ENCODE assay signal across 26 cellular contexts in genomic region chr3:87359025-87359424, GRCh38.
DNase-seq lines count a peak whose midpoint lies in the region; ATAC-seq, FAIRE-seq and TF ChIP-seq lines count a peak whose summit lies in the region.
"Had no signal": no experiment of that assay in that cellular context is flagged by ENCODE, and none has a peak within 500 bp of the region (broad histone marks: within the 10 kb centered on the region; RNA-seq: fewer than 3 reads in every experiment).

No MANE protein-coding gene starts in this region.

- H3K4me2 ChIP-seq in PC-3 (ENCODE audit: low read length) = 0 out of 2 replicates have a peak overlapping the region, but pooled peaks have one; percentile 62
- H3K4me2 ChIP-seq: BLaER1 had no signal

- H3K4me1 ChIP-seq in PC-3 (ENCODE audit: insufficient read depth, low read length) = peaks cover 34% of the 10 kb centered on the region
- H3K4me1 ChIP-seq in pancreas = peaks cover 4 to 10% (median 5%) of the 10 kb centered on the region in 3 donors
- no peaks in the 10 kb centered on the region for H3K4me1 ChIP-seq in psoas muscle
- H3K4me1 ChIP-seq: BE2C, BLaER1 had no signal

- no peaks in the 10 kb centered on the region for H4K20me1 ChIP-seq in PC-3 (ENCODE audit: low read length)
- H4K20me1 ChIP-seq: BLaER1 had no signal

- no peak for FAIRE-seq in pancreas (lab: Jason Lieb, UNC)
- FAIRE-seq: A204.1, GM12878, GM12892, GM18507, GM19239 had no signal

- H3K79me2 ChIP-seq in PC-3 (ENCODE audit: low read length) = no peaks in the 10 kb centered on the region

- H3K4me3 ChIP-seq in PC-3 (ENCODE audit: low read length) = no peak overlapping the region
- no peak overlapping the region for H3K4me3 ChIP-seq in pancreas
- no peak overlapping the region for H3K4me3 ChIP-seq in psoas muscle
- H3K4me3 ChIP-seq: BLaER1, GM12878 had no signal

- no peak for TF ChIP-seq CTCF in PC-3 (conservative IDR thresholded peaks at IDR 0.05; ENCODE audit: low read depth, low read length)
- TF ChIP-seq CTCF in pancreas (IDR thresholded peaks at IDR 0.05) = no peak
- no peak for TF ChIP-seq CTCF in psoas muscle (IDR thresholded peaks at IDR 0.05)

- H3K27me3 ChIP-seq in PC-3 (ENCODE audit: low read length) = no peaks in the 10 kb centered on the region
- H3K27me3 ChIP-seq in pancreas = no peaks in the 10 kb centered on the region
- no peaks in the 10 kb centered on the region for H3K27me3 ChIP-seq in psoas muscle (ENCODE audit: insufficient read depth in 3 of 3, low read length in 2 of 3)
- H3K27me3 ChIP-seq: BLaER1 had no signal

- H3K36me3 ChIP-seq in PC-3 (ENCODE audit: low read depth, low read length) = no peaks in the 10 kb centered on the region
- no peaks in the 10 kb centered on the region for H3K36me3 ChIP-seq in pancreas
- H3K36me3 ChIP-seq in psoas muscle (ENCODE audit: insufficient read depth in 1 of 2, low read depth in 1 of 2) = no peaks in the 10 kb centered on the region
- H3K36me3 ChIP-seq: BE2C, BLaER1 had no signal

- intact Hi-C loops in PC-3 (cut with micrococcal nuclease) (loop anchor here (10.0 kb wide), 1 partner anchor 406 kb away; no protein-coding TSS in a partner anchor), pancreas (cut with DNase I) (loop anchor here in 1 of 3 donors (10.0 kb wide), 1 partner anchor 136 kb away; no protein-coding TSS in a partner anchor), psoas muscle (cut with DNase I) (loop anchor here in 1 of 2 donors (10.0 kb wide), 1 partner anchor 756 kb away; no protein-coding TSS in a partner anchor)

- 34 to 44% methylated on average over 4 of the region's 4 CpGs for WGBS in pancreas, 2 donors
- 54 to 80% (median 63%) methylated on average over 4 of the region's 4 CpGs for WGBS in psoas muscle, 3 donors

- H3F3A ChIP-seq in PC-3 (ENCODE audit: low read length, unreplicated experiment) = no peaks in the 10 kb centered on the region

- BruUV-seq in PC-3 (replicated peaks; lab: Mats Ljungman, UMichigan) = no TSS peak

- POLR2A ChIA-PET in PC-3 (lab: Charles Lee; ENCODE audit: unreplicated experiment) = no interaction called here

- peak; percentile 3 for DNase-seq in NCI-H2171 treated with DMSO at 0.1 percent for 48 hours (lab: John Stamatoyannopoulos, UW)
- DNase-seq in NCI-H2171 (lab: John Stamatoyannopoulos, UW) = no peak
- no peak for DNase-seq in PC-3
- DNase-seq in inferior parietal cortex (ENCODE audit: extremely low spot score) = peak; percentile 12
- DNase-seq in pancreas = no peak
- DNase-seq in psoas muscle = no peak
- no peak for DNase-seq in stimulated activated CD8-positive, alpha-beta memory T cell treated with anti-CD3 and anti-CD28 coated beads, Interleukin-4, amount 100 ng/mL, for 48 hours
- DNase-seq: 8988T; ACHN; BE2C; CD4-positive, alpha-beta memory T cell; CD4-positive, CD25-positive, alpha-beta regulatory T cell; CD8-positive, alpha-beta memory T cell; COR-L47; DMS 273 treated with DMSO at 0.1 percent for 48 hours; DMS79; DND-41; EL; GDM1 had no signal

- no peak overlapping the region for H2AFZ ChIP-seq in PC-3 (ENCODE audit: low read length)

- H3K9me3 ChIP-seq in PC-3 (ENCODE audit: low read length) = no peaks in the 10 kb centered on the region
- no peaks in the 10 kb centered on the region for H3K9me3 ChIP-seq in pancreas
- H3K9me3 ChIP-seq in psoas muscle = no peaks in the 10 kb centered on the region
- H3K9me3 ChIP-seq: BE2C had no signal

- no peaks in the 10 kb centered on the region for H3K9me2 ChIP-seq in PC-3 (replicated peaks; ENCODE audit: low read length)

- no peak overlapping the region for H3K27ac ChIP-seq in PC-3 (ENCODE audit: low read length)
- no peak overlapping the region for H3K27ac ChIP-seq in pancreas
- no peak overlapping the region for H3K27ac ChIP-seq in psoas muscle
- H3K27ac ChIP-seq: BLaER1 had no signal

- CTCF ChIA-PET in PC-3 (lab: Charles Lee) = interaction anchor here (0.6 to 0.7 kb wide), 2 partner anchors 139 to 576 kb away, joined by 4 to 5 read pairs; no protein-coding TSS in a partner anchor

- no peak for ATAC-seq in PC-3
- ATAC-seq in pancreas = peak; percentile 14 to 64 (median 46)
- no peak for ATAC-seq in HG02840 (IDR thresholded peaks at IDR 0.05; ENCODE audit: low FRiP score, unreplicated experiment)
- no peak for ATAC-seq in psoas muscle
- ATAC-seq: GM12878 had no signal

- H3K9ac ChIP-seq in PC-3 (ENCODE audit: low read length) = no peak overlapping the region
- H3K9ac ChIP-seq: BLaER1 had no signal

Comparison
In these comparisons a context has a peak if more than half of its experiments do, and no peak if none do; other contexts are left out.
1. DNase-seq: peak in NCI-H2171 treated with DMSO at 0.1 percent for 48 hours (single experiment) and inferior parietal cortex (single experiment); none in NCI-H2171 (single experiment), PC-3 (single experiment), pancreas (0 of 6), psoas muscle (0 of 2) and stimulated activated CD8-positive, alpha-beta memory T cell treated with anti-CD3 and anti-CD28 coated beads, Interleukin-4, amount 100 ng/mL, for 48 hours (single experiment).
2. ATAC-seq: peak in pancreas (4 of 4); none in PC-3 (single experiment), HG02840 (single experiment) and psoas muscle (0 of 4).